ENCODE assay signal across 16 cellular contexts in the genomic region with DNA sequence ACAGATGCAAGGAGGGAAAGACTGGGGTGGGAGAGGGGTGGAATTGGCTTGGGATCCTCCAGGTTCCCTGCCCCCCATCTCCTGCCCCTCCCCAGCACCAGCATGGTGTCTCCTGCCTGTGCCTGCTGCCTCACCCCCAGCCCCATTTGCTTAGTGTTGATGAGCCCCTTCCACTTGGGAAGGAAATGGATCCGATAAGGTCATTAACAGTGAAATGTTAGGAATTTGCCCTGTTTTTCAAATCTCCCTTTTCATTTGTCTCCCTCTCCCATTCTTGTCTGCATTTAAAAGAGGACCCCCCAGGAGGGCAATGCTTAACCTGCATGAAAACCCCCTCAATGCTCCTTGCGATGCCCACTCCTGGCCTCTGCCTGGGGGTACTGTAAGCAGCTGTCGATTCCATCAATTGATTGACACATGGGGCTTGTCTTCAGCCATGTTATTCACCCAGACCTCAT. TPM values are rescaled to one million over a fixed set of nuclear protein-coding genes. Genes with fewer than 3 reads are reported as not detected.
A peak's percentile ranks its signal among the peaks of the same experiment; 100 is the strongest.
DNase-seq lines count a peak whose midpoint lies in the region; ATAC-seq and TF ChIP-seq lines count a peak whose summit lies in the region.
"Had no signal": no experiment of that assay in that cellular context is flagged by ENCODE, and none has a peak within 500 bp of the region (broad histone marks: within the 10 kb centered on the region; RNA-seq: fewer than 3 reads in every experiment).

No MANE protein-coding gene starts in this region.

- intact Hi-C loops in activated CD4-positive, alpha-beta T cell treated with anti-CD3 and anti-CD28 coated beads, Interleukin-2, amount 10 ng/mL, durations not matched to agents 24 days and 14 days (cut with micrococcal nuclease), result no loop called here

- ATAC-seq in WTC11 (peak; percentile 75), GM21390 (IDR thresholded peaks at IDR 0.05; ENCODE audit: unreplicated experiment) (no peak)

- peaks cover 10% of the 10 kb centered on the region for H3K36me3 Mint-ChIP-seq in activated CD4-positive, alpha-beta T cell treated with anti-CD3 and anti-CD28 coated beads, Interleukin-2, amount 10 ng/mL, durations not matched to agents 24 days and 14 days (ENCODE audit: low read depth)
- peaks cover 4% of the 10 kb centered on the region; the same call in 1 of the 2 replicates for H3K36me3 Mint-ChIP-seq in WTC11
- H3K36me3 Mint-ChIP-seq: naive B cell had no signal

- H3K27ac Mint-ChIP-seq in activated CD4-positive, alpha-beta T cell treated with anti-CD3 and anti-CD28 coated beads, Interleukin-2, amount 10 ng/mL, durations not matched to agents 24 days and 14 days, result peak overlapping the region; percentile 45
- peak overlapping the region; percentile 98 for H3K27ac Mint-ChIP-seq in WTC11

- H3K4me1 ChIP-seq in iPS-15b (ENCODE audit: control insufficient read depth, insufficient read depth, low read length) (peaks cover 50% of the 10 kb centered on the region), skeletal muscle tissue (ENCODE audit: control insufficient read depth in 3 of 3, insufficient read depth in 3 of 3, low read length in 3 of 3) (peaks cover 52 to 67% (median 56%) of the 10 kb centered on the region in 3 donors), SJCRH30 (no peaks in the 10 kb centered on the region)

- no peaks in the 10 kb centered on the region for H3K9me3 Mint-ChIP-seq in activated CD4-positive, alpha-beta T cell treated with anti-CD3 and anti-CD28 coated beads, Interleukin-2, amount 10 ng/mL, durations not matched to agents 24 days and 14 days
- no peaks in the 10 kb centered on the region for H3K9me3 Mint-ChIP-seq in WTC11
- H3K9me3 Mint-ChIP-seq: naive B cell had no signal

- H3K4me3 Mint-ChIP-seq in activated CD4-positive, alpha-beta T cell treated with anti-CD3 and anti-CD28 coated beads, Interleukin-2, amount 10 ng/mL, durations not matched to agents 24 days and 14 days, result no peak overlapping the region
- H3K4me3 Mint-ChIP-seq in WTC11, result peak overlapping the region; percentile 24

- no peaks in the 10 kb centered on the region for H3K36me3 ChIP-seq in iPS-15b (ENCODE audit: control insufficient read depth, insufficient read depth, low read length)
- no peaks in the 10 kb centered on the region for H3K36me3 ChIP-seq in skeletal muscle tissue (ENCODE audit: control insufficient read depth in 3 of 3, insufficient read depth in 3 of 3, low read length in 3 of 3)
- H3K36me3 ChIP-seq in SJCRH30, result no peaks in the 10 kb centered on the region

- POLR2A ChIA-PET in WTC11 (lab: Charles Lee), result interaction anchor here (1.1 kb wide), 1 partner anchor 13 kb away, joined by 3 read pairs; no protein-coding TSS in a partner anchor

- CTCF ChIA-PET in WTC11 (lab: Charles Lee), result interaction anchor here (0.5 to 0.7 kb wide), 2 partner anchors 13 to 114 kb away, joined by 3 read pairs; no protein-coding TSS in a partner anchor

- H3K27me3 Mint-ChIP-seq in activated CD4-positive, alpha-beta T cell treated with anti-CD3 and anti-CD28 coated beads, Interleukin-2, amount 10 ng/mL, durations not matched to agents 24 days and 14 days, result no peaks in the 10 kb centered on the region
- no peaks in the 10 kb centered on the region for H3K27me3 Mint-ChIP-seq in WTC11 (ENCODE audit: low read depth)
- H3K27me3 Mint-ChIP-seq: naive B cell had no signal

- H3K4me1 Mint-ChIP-seq in activated CD4-positive, alpha-beta T cell treated with anti-CD3 and anti-CD28 coated beads, Interleukin-2, amount 10 ng/mL, durations not matched to agents 24 days and 14 days, result peaks cover 51% of the 10 kb centered on the region
- H3K4me1 Mint-ChIP-seq in WTC11, result peaks cover 99% of the 10 kb centered on the region

- H3K27me3 ChIP-seq in iPS-15b (ENCODE audit: control insufficient read depth, insufficient read depth, low read length) (no peaks in the 10 kb centered on the region), skeletal muscle tissue (ENCODE audit: control insufficient read depth in 3 of 3, insufficient read depth in 3 of 3, low read length in 3 of 3) (no peaks in the 10 kb centered on the region), SJCRH30 (no peaks in the 10 kb centered on the region)
- H3K27me3 ChIP-seq: suprapubic skin had no signal

- TF ChIP-seq CTCF in WTC11 (IDR thresholded peaks at IDR 0.05), result no peak

- DNase-seq in activated CD4-positive, alpha-beta T cell treated with anti-CD3 and anti-CD28 coated beads, Interleukin-2, amount 10 ng/mL, durations not matched to agents 24 days and 14 days, result no peak
- no peak for DNase-seq in activated CD4-positive, alpha-beta T cell treated with anti-CD3 and anti-CD28 coated beads for 1 hour
- peak; percentile 57 for DNase-seq in WTC11 (ENCODE audit: low spot score)
- DNase-seq in SJCRH30, result no peak
- no peak for DNase-seq in NCI-H128 (lab: John Stamatoyannopoulos, UW; ENCODE audit: unreplicated experiment)
- DNase-seq: 8988T; activated naive CD4-positive, alpha-beta T cell treated with anti-CD3 and anti-CD28 coated beads, Interleukin-2, amount 50 U/mL, for 16 hours; GDM1; islet precursor cell; naive B cell; NCI-H1930; NCI-H774 had no signal

- H3K9me3 ChIP-seq in iPS-15b (ENCODE audit: control insufficient read depth, insufficient read depth, low read length) (no peaks in the 10 kb centered on the region), skeletal muscle tissue (ENCODE audit: control insufficient read depth in 3 of 3, low read length in 3 of 3) (no peaks in the 10 kb centered on the region), SJCRH30 (replicated peaks) (no peaks in the 10 kb centered on the region)
- H3K9me3 ChIP-seq: suprapubic skin had no signal

- H3K27ac ChIP-seq in skeletal muscle tissue (ENCODE audit: low read depth, low read length) (peak overlapping the region; percentile 11), SJCRH30 (no peak overlapping the region)

- peak overlapping the region; percentile 24 for H3K4me3 ChIP-seq in iPS-15b (ENCODE audit: low read depth, low read length)
- H3K4me3 ChIP-seq in skeletal muscle tissue (ENCODE audit: low read length in 3 of 3), result no peak overlapping the region
- no peak overlapping the region for H3K4me3 ChIP-seq in SJCRH30
- H3K4me3 ChIP-seq: suprapubic skin had no signal

- H3K9ac ChIP-seq in iPS-15b (ENCODE audit: low read depth, low read length) (peak overlapping the region; percentile 32), skeletal muscle tissue (ENCODE audit: low read depth in 1 of 3, low read length in 3 of 3) (no peak overlapping the region)

TF ChIP-seq in WTC11, 78 proteins besides CTCF, POLR2A, EP300 and RAD21 (continues in another document):
- TF ChIP-seq ETV6 (CRISPR knock-in tag; IDR thresholded peaks at IDR 0.05) (peak; percentile 67), ELF4 (CRISPR knock-in tag; IDR thresholded peaks at IDR 0.05; ENCODE audit: low read depth) (no peak), ZNF219 (CRISPR knock-in tag; IDR thresholded peaks at IDR 0.05; ENCODE audit: borderline replicate concordance) (no peak; the same call in 1 of the 2 replicates)
- TF ChIP-seq, protein P1, sequence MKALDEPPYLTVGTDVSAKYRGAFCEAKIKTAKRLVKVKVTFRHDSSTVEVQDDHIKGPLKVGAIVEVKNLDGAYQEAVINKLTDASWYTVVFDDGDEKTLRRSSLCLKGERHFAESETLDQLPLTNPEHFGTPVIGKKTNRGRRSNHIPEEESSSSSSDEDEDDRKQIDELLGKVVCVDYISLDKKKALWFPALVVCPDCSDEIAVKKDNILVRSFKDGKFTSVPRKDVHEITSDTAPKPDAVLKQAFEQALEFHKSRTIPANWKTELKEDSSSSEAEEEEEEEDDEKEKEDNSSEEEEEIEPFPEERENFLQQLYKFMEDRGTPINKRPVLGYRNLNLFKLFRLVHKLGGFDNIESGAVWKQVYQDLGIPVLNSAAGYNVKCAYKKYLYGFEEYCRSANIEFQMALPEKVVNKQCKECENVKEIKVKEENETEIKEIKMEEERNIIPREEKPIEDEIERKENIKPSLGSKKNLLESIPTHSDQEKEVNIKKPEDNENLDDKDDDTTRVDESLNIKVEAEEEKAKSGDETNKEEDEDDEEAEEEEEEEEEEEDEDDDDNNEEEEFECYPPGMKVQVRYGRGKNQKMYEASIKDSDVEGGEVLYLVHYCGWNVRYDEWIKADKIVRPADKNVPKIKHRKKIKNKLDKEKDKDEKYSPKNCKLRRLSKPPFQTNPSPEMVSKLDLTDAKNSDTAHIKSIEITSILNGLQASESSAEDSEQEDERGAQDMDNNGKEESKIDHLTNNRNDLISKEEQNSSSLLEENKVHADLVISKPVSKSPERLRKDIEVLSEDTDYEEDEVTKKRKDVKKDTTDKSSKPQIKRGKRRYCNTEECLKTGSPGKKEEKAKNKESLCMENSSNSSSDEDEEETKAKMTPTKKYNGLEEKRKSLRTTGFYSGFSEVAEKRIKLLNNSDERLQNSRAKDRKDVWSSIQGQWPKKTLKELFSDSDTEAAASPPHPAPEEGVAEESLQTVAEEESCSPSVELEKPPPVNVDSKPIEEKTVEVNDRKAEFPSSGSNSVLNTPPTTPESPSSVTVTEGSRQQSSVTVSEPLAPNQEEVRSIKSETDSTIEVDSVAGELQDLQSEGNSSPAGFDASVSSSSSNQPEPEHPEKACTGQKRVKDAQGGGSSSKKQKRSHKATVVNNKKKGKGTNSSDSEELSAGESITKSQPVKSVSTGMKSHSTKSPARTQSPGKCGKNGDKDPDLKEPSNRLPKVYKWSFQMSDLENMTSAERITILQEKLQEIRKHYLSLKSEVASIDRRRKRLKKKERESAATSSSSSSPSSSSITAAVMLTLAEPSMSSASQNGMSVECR (CRISPR knock-in tag; IDR thresholded peaks at IDR 0.05; ENCODE audit: borderline replicate concordance), result peak; percentile 34; the same call in 1 of the 2 replicates
- TF ChIP-seq, protein P2, sequence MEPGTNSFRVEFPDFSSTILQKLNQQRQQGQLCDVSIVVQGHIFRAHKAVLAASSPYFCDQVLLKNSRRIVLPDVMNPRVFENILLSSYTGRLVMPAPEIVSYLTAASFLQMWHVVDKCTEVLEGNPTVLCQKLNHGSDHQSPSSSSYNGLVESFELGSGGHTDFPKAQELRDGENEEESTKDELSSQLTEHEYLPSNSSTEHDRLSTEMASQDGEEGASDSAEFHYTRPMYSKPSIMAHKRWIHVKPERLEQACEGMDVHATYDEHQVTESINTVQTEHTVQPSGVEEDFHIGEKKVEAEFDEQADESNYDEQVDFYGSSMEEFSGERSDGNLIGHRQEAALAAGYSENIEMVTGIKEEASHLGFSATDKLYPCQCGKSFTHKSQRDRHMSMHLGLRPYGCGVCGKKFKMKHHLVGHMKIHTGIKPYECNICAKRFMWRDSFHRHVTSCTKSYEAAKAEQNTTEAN (CRISPR knock-in tag; IDR thresholded peaks at IDR 0.05), result 0 out of 2 replicates have a peak, but pooled peaks have one; percentile 25

RNA-seq across cellular contexts. Expression of a gene that starts 51.5 kb away (rescaled TPM):
- 183 and 185 TPM in 2 replicates for total RNA-seq in activated CD4-positive, alpha-beta T cell treated with anti-CD3 and anti-CD28 coated beads, Interleukin-2, amount 10 ng/mL, durations not matched to agents 24 days and 14 days
- total RNA-seq in WTC11 (2021) (218 to 220 TPM (median 219 TPM) in 3 replicates), skeletal muscle tissue (32.4 TPM)
- 35.2 and 36.6 TPM in 2 replicates for total RNA-seq in SJCRH30 (2014; rRNA removed; shearing (Covaris generic))
